8 cellular contexts compared by ENCODE assay signal in genomic region chr2:145824384-145824783, GRCh38.
"Had no signal": no experiment of that assay in that cellular context is flagged by ENCODE, and none has a peak within 500 bp of the region (broad histone marks: within the 10 kb centered on the region; RNA-seq: fewer than 3 reads in every experiment).

No MANE protein-coding gene starts in this region.

- DNase-seq: GDM1, GF-D8 had no signal

- ATAC-seq: GM12878 had no signal

- H3K4me3 ChIP-seq: GM12878 had no signal

- FAIRE-seq: G401.6, GM12878, GM12891, GM12892, GM18507, GM19239 had no signal
